8 cellular contexts compared by ENCODE assay signal in the genomic region with DNA sequence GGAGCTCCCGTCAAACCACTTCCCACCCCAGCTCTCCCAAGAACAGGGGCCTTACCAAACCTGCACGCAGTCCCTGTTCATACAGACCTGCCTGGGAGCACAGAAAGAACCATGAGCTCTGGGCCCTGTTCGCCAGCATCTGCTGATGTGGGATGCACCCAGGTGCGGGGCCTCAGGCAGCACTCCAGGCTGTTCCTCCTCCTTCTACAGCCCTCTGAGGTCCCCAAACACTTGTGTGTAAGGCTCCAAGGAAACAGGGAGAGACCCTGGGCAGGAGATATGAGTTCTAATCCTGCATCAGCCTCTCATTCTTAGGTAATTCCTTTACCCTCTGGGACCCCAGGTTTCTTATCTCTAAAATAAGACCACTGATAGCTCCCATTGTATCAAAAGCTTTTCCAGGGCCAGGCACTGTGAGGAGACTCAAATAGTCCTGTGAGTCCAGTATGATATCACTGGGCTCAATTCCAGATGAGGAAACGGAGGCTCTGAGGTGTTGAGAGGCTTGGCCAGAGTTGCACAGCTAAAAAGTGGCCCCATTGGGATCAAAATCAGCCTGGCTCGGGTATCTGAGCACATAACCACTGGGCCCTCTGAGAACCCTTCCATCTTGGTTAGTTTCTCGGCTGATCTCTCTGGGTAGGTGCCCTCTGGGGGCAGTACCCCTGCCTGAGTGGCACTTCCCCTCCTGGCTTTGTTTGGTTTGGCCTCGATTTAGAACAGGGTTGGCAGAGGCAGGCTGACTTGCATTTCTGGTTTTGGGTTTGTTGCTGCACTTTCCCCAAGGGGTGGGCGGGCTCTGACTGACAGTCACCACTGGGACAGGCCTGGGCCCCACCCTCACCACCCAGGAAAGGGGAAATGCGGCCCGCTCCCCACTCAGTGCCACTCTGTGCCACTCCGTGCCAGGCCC.
DNase-seq lines count a peak whose midpoint lies in the region; TF ChIP-seq lines count a peak whose summit lies in the region.

No MANE protein-coding gene starts in this region.

- H3K4me1 ChIP-seq in esophagus muscularis mucosa (peaks cover 65 to 73% (median 70%) of the 10 kb centered on the region in 4 donors), osteoblast (ENCODE audit: insufficient read depth, low read length) (peaks cover 51% of the 10 kb centered on the region), thyroid gland (peaks cover 44 to 70% of the 10 kb centered on the region in 2 donors)

- TF ChIP-seq CTCF in esophagus muscularis mucosa (IDR thresholded peaks at IDR 0.05) (no peak), osteoblast (IDR thresholded peaks at IDR 0.05; ENCODE audit: extremely low read depth, low read depth, low read length) (no peak), thyroid gland (IDR thresholded peaks at IDR 0.05) (peak in 3 of 6 experiments; percentile 1 to 27 (median 18))

- no peak overlapping the region for H3K4me3 ChIP-seq in esophagus muscularis mucosa
- H3K4me3 ChIP-seq in osteoblast (ENCODE audit: insufficient read depth, low read length): no peak overlapping the region
- peak overlapping the region in 1 of 3 donors; percentile 12 for H3K4me3 ChIP-seq in thyroid gland (replicated peaks in 1 of 3)

- intact Hi-C loops in esophagus muscularis mucosa (cut with DNase I): no loop called here
- intact Hi-C loops in thyroid gland (cut with DNase I): no loop called here

- no peak overlapping the region for H2AFZ ChIP-seq in osteoblast (ENCODE audit: low read length)

- TF ChIP-seq EP300 in esophagus muscularis mucosa (IDR thresholded peaks at IDR 0.05): no peak

- 58% methylated on average over 10 of the region's 12 CpGs for WGBS in esophagus muscularis mucosa
- WGBS in thyroid gland, 2 donors: 49 to 51% methylated on average over 8 to 12 of the region's 12 CpGs

- POLR2A ChIA-PET in HEK293T (lab: Yijun Ruan, JAX): no interaction called here

- H3K27me3 ChIP-seq in esophagus muscularis mucosa (no peaks in the 10 kb centered on the region), osteoblast (ENCODE audit: insufficient read depth, low read length) (no peaks in the 10 kb centered on the region), thyroid gland (no peaks in the 10 kb centered on the region)

- peak; percentile 44 for DNase-seq in activated gamma-delta T cell treated with Interleukin-2 at 50 U/mL for 16 hours
- DNase-seq in activated gamma-delta T cell (lab: John Stamatoyannopoulos, UW): no peak
- DNase-seq in activated CD8-positive, alpha-beta memory T cell treated with anti-CD3 and anti-CD28 coated beads for 4 hours (ENCODE audit: low read depth in 2 of 2): peak; percentile 47 to 55
- no peak for DNase-seq in esophagus muscularis mucosa (ENCODE audit: extremely low spot score)
- DNase-seq in osteoblast (ENCODE audit: insufficient read length, low spot score, missing footprints): peak; percentile 90
- DNase-seq in thyroid gland: peak; percentile 97
- no peak for DNase-seq in HEK293T (ENCODE audit: extremely low spot score)
- no peak for DNase-seq in NCI-H82 treated with DMSO at 0.1 percent for 48 hours (lab: John Stamatoyannopoulos, UW; ENCODE audit: unreplicated experiment)

- TF ChIP-seq POLR2A in esophagus muscularis mucosa (IDR thresholded peaks at IDR 0.05; ENCODE audit: low read depth): no peak
- TF ChIP-seq POLR2A in thyroid gland (IDR thresholded peaks at IDR 0.05): peak in 1 of 2 donors; percentile 72

- no peaks in the 10 kb centered on the region for H4K20me1 ChIP-seq in osteoblast (ENCODE audit: insufficient read depth, low read length)

- H3K36me3 ChIP-seq in esophagus muscularis mucosa: peaks cover 12 to 22% (median 21%) of the 10 kb centered on the region in 4 donors
- peaks cover 23% of the 10 kb centered on the region for H3K36me3 ChIP-seq in osteoblast (ENCODE audit: insufficient read depth, low read length)
- H3K36me3 ChIP-seq in thyroid gland: peaks cover 11 to 18% of the 10 kb centered on the region in 2 donors

- H3K4me2 ChIP-seq in osteoblast (ENCODE audit: insufficient read depth, low read length): peak overlapping the region; percentile 54

- CTCF ChIA-PET in HEK293T (lab: Yijun Ruan, JAX): no interaction called here

- H3K27ac ChIP-seq in esophagus muscularis mucosa (replicated peaks in 1 of 4) (peak overlapping the region; percentile 75 to 79 (median 78)), osteoblast (ENCODE audit: low read depth, low read length) (peak overlapping the region; percentile 60), thyroid gland (peak overlapping the region; percentile 91 to 97 (median 96))

- no peaks in the 10 kb centered on the region for H3K9me3 ChIP-seq in esophagus muscularis mucosa
- no peaks in the 10 kb centered on the region for H3K9me3 ChIP-seq in osteoblast (ENCODE audit: low read depth, low read length)
- H3K9me3 ChIP-seq in thyroid gland: no peaks in the 10 kb centered on the region

- peaks cover 23% of the 10 kb centered on the region for H3K79me2 ChIP-seq in osteoblast (ENCODE audit: insufficient read depth, low read length)

TF ChIP-seq in HEK293T, 16 proteins besides CTCF, POLR2A, EP300 and RAD21:
- no peak for TF ChIP-seq BHLHE40 (IDR thresholded peaks at IDR 0.05; ENCODE audit: borderline replicate concordance)
- TF ChIP-seq ZNF384 (IDR thresholded peaks at IDR 0.05): no peak

Comparison
In these comparisons a context has a peak if more than half of its experiments do, and no peak if none do; other contexts are left out.
1. DNase-seq: peak in activated gamma-delta T cell treated with Interleukin-2 at 50 U/mL for 16 hours (single experiment), activated CD8-positive, alpha-beta memory T cell treated with anti-CD3 and anti-CD28 coated beads for 4 hours (2 of 2), osteoblast (single experiment) and thyroid gland (2 of 2); none in activated gamma-delta T cell (single experiment), esophagus muscularis mucosa (single experiment), HEK293T (single experiment) and NCI-H82 treated with DMSO at 0.1 percent for 48 hours (single experiment).
2. Peak in every context shown above with its lines, with median percentiles within 50 percentile points of each other: H3K27ac ChIP-seq.